1 cellular context compared by ENCODE assay signal in genomic region chr17:72928454-72929136, GRCh38.
TF ChIP-seq lines count a peak whose summit lies in the region.

No MANE protein-coding gene starts in this region.

TF ChIP-seq in HepG2, 621 proteins besides CTCF, POLR2A, EP300 and RAD21 (continued from another document and continues in another):
- TF ChIP-seq ZFP91 (CRISPR knock-in tag; IDR thresholded peaks at IDR 0.05; ENCODE audit: borderline replicate concordance) = peak; percentile 35; the same call in 1 of the 2 replicates
- no peak for TF ChIP-seq TBX3 (IDR thresholded peaks at IDR 0.05; ENCODE audit: borderline replicate concordance)
- TF ChIP-seq ZNF558 (CRISPR knock-in tag; IDR thresholded peaks at IDR 0.05; ENCODE audit: borderline replicate concordance) = no peak
- TF ChIP-seq RFX1 (IDR thresholded peaks at IDR 0.05) = no peak
- TF ChIP-seq ZNF646 (CRISPR knock-in tag; IDR thresholded peaks at IDR 0.05) = no peak
- no peak for TF ChIP-seq PAX8 (CRISPR knock-in tag; IDR thresholded peaks at IDR 0.05; ENCODE audit: borderline replicate concordance)
- no peak for TF ChIP-seq JUN (CRISPR knock-in tag; IDR thresholded peaks at IDR 0.05)
- no peak for TF ChIP-seq ZNF569 (CRISPR knock-in tag; IDR thresholded peaks at IDR 0.05; ENCODE audit: borderline replicate concordance)
- TF ChIP-seq HMG20B (CRISPR knock-in tag; conservative IDR thresholded peaks at IDR 0.05) = no peak
- TF ChIP-seq SMARCE1 (IDR thresholded peaks at IDR 0.05; ENCODE audit: borderline replicate concordance) = no peak
- no peak for TF ChIP-seq KDM4B (CRISPR knock-in tag; IDR thresholded peaks at IDR 0.05)
- peak; percentile 81 for TF ChIP-seq ZMYM2 (CRISPR knock-in tag; IDR thresholded peaks at IDR 0.05)
- no peak for TF ChIP-seq ZNF224 (CRISPR knock-in tag; IDR thresholded peaks at IDR 0.05)
- no peak for TF ChIP-seq EZH2 (conservative IDR thresholded peaks at IDR 0.05; ENCODE audit: low read depth, low read length)
- no peak for TF ChIP-seq DPF2 (CRISPR knock-in tag; IDR thresholded peaks at IDR 0.05; ENCODE audit: borderline replicate concordance, low read depth)
- TF ChIP-seq SRY (CRISPR knock-in tag; IDR thresholded peaks at IDR 0.05) = no peak
- no peak for TF ChIP-seq KMT2A (CRISPR knock-in tag; IDR thresholded peaks at IDR 0.05)
- TF ChIP-seq PRDM4 (CRISPR knock-in tag; IDR thresholded peaks at IDR 0.05; ENCODE audit: borderline replicate concordance) = no peak
- no peak for TF ChIP-seq TCF7 (IDR thresholded peaks at IDR 0.05; ENCODE audit: low read depth)
- no peak for TF ChIP-seq ZXDC (CRISPR knock-in tag; IDR thresholded peaks at IDR 0.05)
- TF ChIP-seq ARNT2 (CRISPR knock-in tag; IDR thresholded peaks at IDR 0.05; ENCODE audit: low read depth) = no peak
- TF ChIP-seq HDAC6 (IDR thresholded peaks at IDR 0.05; ENCODE audit: low read depth, low read length) = no peak
- TF ChIP-seq ATRX (CRISPR knock-in tag; IDR thresholded peaks at IDR 0.05; ENCODE audit: borderline replicate concordance) = no peak
- TF ChIP-seq ZNF691 (CRISPR knock-in tag; IDR thresholded peaks at IDR 0.05; ENCODE audit: borderline replicate concordance, low read depth) = no peak
- no peak for TF ChIP-seq ZNF713 (CRISPR knock-in tag; IDR thresholded peaks at IDR 0.05)
- no peak for TF ChIP-seq HOMEZ (CRISPR knock-in tag; IDR thresholded peaks at IDR 0.05; ENCODE audit: low read depth)
- peak; percentile 63; the same call in 1 of the 2 replicates for TF ChIP-seq SOX5 (CRISPR knock-in tag; IDR thresholded peaks at IDR 0.05; ENCODE audit: borderline replicate concordance)
- TF ChIP-seq ZNF749 (CRISPR knock-in tag; IDR thresholded peaks at IDR 0.05; ENCODE audit: borderline replicate concordance) = no peak
- TF ChIP-seq SMARCC2 (IDR thresholded peaks at IDR 0.05) = no peak
- no peak for TF ChIP-seq NFYB (CRISPR knock-in tag; IDR thresholded peaks at IDR 0.05)
- no peak for TF ChIP-seq ZNF235 (CRISPR knock-in tag; IDR thresholded peaks at IDR 0.05; ENCODE audit: borderline replicate concordance)
- TF ChIP-seq HNF1B (CRISPR knock-in tag; IDR thresholded peaks at IDR 0.05) = 0 out of 2 replicates have a peak, but pooled peaks have one; percentile 30
- TF ChIP-seq POGZ (CRISPR knock-in tag; IDR thresholded peaks at IDR 0.05) = peak; percentile 62
- TF ChIP-seq ZNF660 (CRISPR knock-in tag; IDR thresholded peaks at IDR 0.05; ENCODE audit: borderline replicate concordance, low read depth) = no peak
- no peak for TF ChIP-seq ZNF678 (CRISPR knock-in tag; IDR thresholded peaks at IDR 0.05)
- TF ChIP-seq ARID2 (CRISPR knock-in tag; IDR thresholded peaks at IDR 0.05; ENCODE audit: borderline replicate concordance) = no peak
- peak; percentile 16 for TF ChIP-seq XRCC5 (optimal IDR thresholded peaks at IDR 0.05; ENCODE audit: low read length)
- TF ChIP-seq ZNF414 (CRISPR knock-in tag; IDR thresholded peaks at IDR 0.05) = no peak
- TF ChIP-seq NFE2L2 (IDR thresholded peaks at IDR 0.05; ENCODE audit: low read length) = no peak
- TF ChIP-seq CREB1 (IDR thresholded peaks at IDR 0.05) = no peak
- TF ChIP-seq CREB1 (CRISPR knock-in tag; IDR thresholded peaks at IDR 0.05) = peak; percentile 53; the same call in 1 of the 2 replicates
- TF ChIP-seq DR1 (CRISPR knock-in tag; IDR thresholded peaks at IDR 0.05) = no peak
- no peak for TF ChIP-seq ELK4 (CRISPR knock-in tag; IDR thresholded peaks at IDR 0.05; ENCODE audit: borderline replicate concordance)
- TF ChIP-seq TBP (CRISPR knock-in tag; IDR thresholded peaks at IDR 0.05) = no peak
- TF ChIP-seq ETV6 (CRISPR knock-in tag; conservative IDR thresholded peaks at IDR 0.05) = no peak
- TF ChIP-seq ZNF24 (IDR thresholded peaks at IDR 0.05) = peak; percentile 53; the same call in 1 of the 2 replicates
- no peak for TF ChIP-seq ZNF891 (CRISPR knock-in tag; IDR thresholded peaks at IDR 0.05)
- TF ChIP-seq RBFOX2 (IDR thresholded peaks at IDR 0.05; ENCODE audit: low read depth, low read length) = no peak
